12 cellular contexts compared by ENCODE assay signal in genomic region chr9:134395727-134396257, GRCh38.
A peak's percentile ranks its signal among the peaks of the same experiment; 100 is the strongest.
DNase-seq lines count a peak whose midpoint lies in the region; ATAC-seq and TF ChIP-seq lines count a peak whose summit lies in the region.
"Had no signal": no experiment of that assay in that cellular context is flagged by ENCODE, and none has a peak within 500 bp of the region (broad histone marks: within the 10 kb centered on the region; RNA-seq: fewer than 3 reads in every experiment).

No MANE protein-coding gene starts in this region.

- H3K36me3 Mint-ChIP-seq in CD14-positive monocyte, result peaks cover 27 to 62% of the 10 kb centered on the region in 2 donors
- peaks cover 18% of the 10 kb centered on the region for H3K36me3 Mint-ChIP-seq in activated T-helper 2 cell treated with anti-CD3 and anti-CD28 coated beads, Interferon-gamma antibody, Interleukin-2, Interleukin-4, amounts not matched to agents 10 μg/mL and 5 μg/mL and 100 μg/mL, durations not matched to agents 14 hours and 24 hours and 36 hours (ENCODE audit: low read depth)
- H3K36me3 Mint-ChIP-seq in natural killer cell, result no peaks in the 10 kb centered on the region
- peaks cover 5% of the 10 kb centered on the region for H3K36me3 Mint-ChIP-seq in HFFc6 (ENCODE audit: low read depth)

- H3K4me1 Mint-ChIP-seq in CD14-positive monocyte, result peaks cover 90% of the 10 kb centered on the region
- H3K4me1 Mint-ChIP-seq in activated T-helper 2 cell treated with anti-CD3 and anti-CD28 coated beads, Interferon-gamma antibody, Interleukin-2, Interleukin-4, amounts not matched to agents 10 μg/mL and 5 μg/mL and 100 μg/mL, durations not matched to agents 14 hours and 24 hours and 36 hours (ENCODE audit: low read depth), result peaks cover 45% of the 10 kb centered on the region
- peaks cover 49 to 78% of the 10 kb centered on the region in 2 donors for H3K4me1 Mint-ChIP-seq in natural killer cell
- H3K4me1 Mint-ChIP-seq in HFFc6 (ENCODE audit: low read depth), result no peaks in the 10 kb centered on the region

- TF ChIP-seq CTCF in CD14-positive monocyte (IDR thresholded peaks at IDR 0.05), result no peak
- no peak for TF ChIP-seq CTCF in GM12864 (IDR thresholded peaks at IDR 0.05; ENCODE audit: low read depth, low read length, missing control alignments)
- TF ChIP-seq CTCF in natural killer cell (IDR thresholded peaks at IDR 0.05), result no peak
- no peak for TF ChIP-seq CTCF in HFFc6 (IDR thresholded peaks at IDR 0.05)

- H3K4me3 Mint-ChIP-seq in CD14-positive monocyte, result peak overlapping the region; percentile 71 to 85
- H3K4me3 Mint-ChIP-seq in activated T-helper 2 cell treated with anti-CD3 and anti-CD28 coated beads, Interferon-gamma antibody, Interleukin-2, Interleukin-4, amounts not matched to agents 10 μg/mL and 5 μg/mL and 100 μg/mL, durations not matched to agents 14 hours and 24 hours and 36 hours (ENCODE audit: low read depth), result peak overlapping the region; percentile 70
- H3K4me3 Mint-ChIP-seq in natural killer cell, result peak overlapping the region; percentile 91
- H3K4me3 Mint-ChIP-seq in HFFc6, result no peak overlapping the region

- H3K4me3 ChIP-seq in GM12864 (ENCODE audit: low read depth, low read length), result peak overlapping the region; percentile 47
- H3K4me3 ChIP-seq: prostate gland had no signal

- DNase-seq in CD14-positive monocyte (ENCODE audit: low spot score) (no peak), GM12864 (ENCODE audit: low read depth) (no peak), natural killer cell (no peak), G401 (ENCODE audit: low spot score) (no peak), NCI-H2029 (lab: John Stamatoyannopoulos, UW) (no peak), HFFc6 (no peak)
- DNase-seq in activated T-helper 2 cell treated with anti-CD3 and anti-CD28 coated beads, Interferon-gamma antibody, Interleukin-2, Interleukin-4, amounts not matched to agents 10 μg/mL and 5 μg/mL and 100 μg/mL, durations not matched to agents 14 hours and 24 hours and 36 hours (ENCODE audit: low spot score), result no peak
- no peak for DNase-seq in stimulated activated CD4-positive, alpha-beta T cell treated with anti-CD3 and anti-CD28 coated beads, Interleukin-4, amount 100 ng/mL, for 1 hour
- DNase-seq: COR-L47, erythroblast, NCI-H345 had no signal

- H3K27ac Mint-ChIP-seq in CD14-positive monocyte, result peak overlapping the region; percentile 84 to 95 (median 93)
- peak overlapping the region; percentile 72 for H3K27ac Mint-ChIP-seq in activated T-helper 2 cell treated with anti-CD3 and anti-CD28 coated beads, Interferon-gamma antibody, Interleukin-2, Interleukin-4, amounts not matched to agents 10 μg/mL and 5 μg/mL and 100 μg/mL, durations not matched to agents 14 hours and 24 hours and 36 hours
- H3K27ac Mint-ChIP-seq in natural killer cell, result peak overlapping the region; percentile 86 to 89
- no peak overlapping the region for H3K27ac Mint-ChIP-seq in HFFc6

- no peak for ATAC-seq in natural killer cell

- intact Hi-C loops in CD14-positive monocyte (cut with micrococcal nuclease) (no loop called here), natural killer cell (cut with micrococcal nuclease) (loop anchor here (10.0 kb wide), 1 partner anchor 71 kb away; the partner anchor contains the start of gene RXRA)
- intact Hi-C loops in activated T-helper 2 cell treated with anti-CD3 and anti-CD28 coated beads, Interferon-gamma antibody, Interleukin-2, Interleukin-4, amounts not matched to agents 10 μg/mL and 5 μg/mL and 100 μg/mL, durations not matched to agents 14 hours and 24 hours and 36 hours (cut with micrococcal nuclease), result loop anchor here (10.0 kb wide), 1 partner anchor 71 kb away; the partner anchor contains the start of gene RXRA

- peaks cover 1 to 8% (median 5%) of the 10 kb centered on the region in 7 donors for H3K9me3 Mint-ChIP-seq in CD14-positive monocyte
- H3K9me3 Mint-ChIP-seq in activated T-helper 2 cell treated with anti-CD3 and anti-CD28 coated beads, Interferon-gamma antibody, Interleukin-2, Interleukin-4, amounts not matched to agents 10 μg/mL and 5 μg/mL and 100 μg/mL, durations not matched to agents 14 hours and 24 hours and 36 hours, result peaks cover 9% of the 10 kb centered on the region
- H3K9me3 Mint-ChIP-seq in natural killer cell, result peaks cover 3 to 5% of the 10 kb centered on the region in 2 donors
- H3K9me3 Mint-ChIP-seq in HFFc6, result peaks cover 9% of the 10 kb centered on the region

- H3K27me3 Mint-ChIP-seq in CD14-positive monocyte (ENCODE audit: low read depth in 3 of 3), result peaks cover 0 to 2% (median 2%) of the 10 kb centered on the region in 3 donors
- no peaks in the 10 kb centered on the region for H3K27me3 Mint-ChIP-seq in activated T-helper 2 cell treated with anti-CD3 and anti-CD28 coated beads, Interferon-gamma antibody, Interleukin-2, Interleukin-4, amounts not matched to agents 10 μg/mL and 5 μg/mL and 100 μg/mL, durations not matched to agents 14 hours and 24 hours and 36 hours (ENCODE audit: low read depth)
- no peaks in the 10 kb centered on the region for H3K27me3 Mint-ChIP-seq in natural killer cell (ENCODE audit: low read depth in 2 of 2)
- no peaks in the 10 kb centered on the region; the same call in 1 of the 2 replicates for H3K27me3 Mint-ChIP-seq in HFFc6 (ENCODE audit: insufficient read depth)

- in situ Hi-C loops in G401 (cut with HindIII; ENCODE audit: low sequenced_read_pairs), result no loop called here

Comparison
In these comparisons a context has a peak if more than half of its experiments do, and no peak if none do; other contexts are left out.
1. intact Hi-C loops: an anchor here in activated T-helper 2 cell treated with anti-CD3 and anti-CD28 coated beads, Interferon-gamma antibody, Interleukin-2, Interleukin-4, amounts not matched to agents 10 μg/mL and 5 μg/mL and 100 μg/mL, durations not matched to agents 14 hours and 24 hours and 36 hours (10.0 kb wide) and natural killer cell (10.0 kb wide); none called in CD14-positive monocyte.